1 cellular context compared by ENCODE assay signal in genomic region chr14:73613419-73613963, GRCh38.
TF ChIP-seq lines count a peak whose summit lies in the region.

No MANE protein-coding gene starts in this region.

TF ChIP-seq in H1, 55 proteins besides CTCF, POLR2A, EP300 and RAD21:
- no peak for TF ChIP-seq RXRA (IDR thresholded peaks at IDR 0.05; ENCODE audit: insufficient read depth, low read depth, low read length)
- no peak for TF ChIP-seq EGR1 (IDR thresholded peaks at IDR 0.05; ENCODE audit: borderline replicate concordance, low read depth, low read length)
- no peak for TF ChIP-seq ASH2L (IDR thresholded peaks at IDR 0.05; ENCODE audit: low read length)
- TF ChIP-seq MAX (IDR thresholded peaks at IDR 0.05): no peak
- no peak for TF ChIP-seq TEAD4 (IDR thresholded peaks at IDR 0.05; ENCODE audit: low read depth, low read length)
- no peak for TF ChIP-seq CEBPB (IDR thresholded peaks at IDR 0.05; ENCODE audit: low read depth, low read length)
- no peak for TF ChIP-seq SP2 (IDR thresholded peaks at IDR 0.05; ENCODE audit: low read length)
- no peak for TF ChIP-seq CBX5 (IDR thresholded peaks at IDR 0.05; ENCODE audit: low read depth, low read length)
- TF ChIP-seq RFX5 (IDR thresholded peaks at IDR 0.05; ENCODE audit: borderline replicate concordance, low read depth, low read length): no peak
- no peak for TF ChIP-seq HDAC6 (IDR thresholded peaks at IDR 0.05; ENCODE audit: low read depth, low read length)
- no peak for TF ChIP-seq CREB1 (IDR thresholded peaks at IDR 0.05)
- TF ChIP-seq CBX8 (IDR thresholded peaks at IDR 0.05; ENCODE audit: borderline replicate concordance, low read depth, low read length): no peak
- no peak for TF ChIP-seq TBP (IDR thresholded peaks at IDR 0.05; ENCODE audit: low read depth, low read length)
- no peak for TF ChIP-seq RBBP5 (IDR thresholded peaks at IDR 0.05; ENCODE audit: borderline replicate concordance, low read depth, low read length)
- no peak for TF ChIP-seq JUND (IDR thresholded peaks at IDR 0.05; ENCODE audit: low read length)
- no peak for TF ChIP-seq ATF3 (IDR thresholded peaks at IDR 0.05; ENCODE audit: insufficient read depth, low read depth, low read length)
- no peak for TF ChIP-seq SIRT6 (IDR thresholded peaks at IDR 0.05; ENCODE audit: low read length)
- TF ChIP-seq JUN (IDR thresholded peaks at IDR 0.05; ENCODE audit: low read depth, low read length): no peak
- no peak for TF ChIP-seq CTBP2 (IDR thresholded peaks at IDR 0.05; ENCODE audit: borderline replicate concordance, insufficient read depth, insufficient read length, low read length)
